ENCODE assay signal across 13 cellular contexts in genomic region chr19:13859361-13859880, GRCh38. TPM values are rescaled to one million over a fixed set of nuclear protein-coding genes. Genes with fewer than 3 reads are reported as not detected.
DNase-seq lines count a peak whose midpoint lies in the region; TF ChIP-seq lines count a peak whose summit lies in the region.
"Had no signal": no experiment of that assay in that cellular context is flagged by ENCODE, and none has a peak within 500 bp of the region (broad histone marks: within the 10 kb centered on the region; RNA-seq: fewer than 3 reads in every experiment).

No MANE protein-coding gene starts in this region.

- in situ Hi-C loops in SK-MEL-5 (cut with HindIII; ENCODE audit: low pct_unique_long_range_greater_than_20kb, low sequenced_read_pairs) = no loop called here

- H3K27ac Mint-ChIP-seq in nephron progenitor cell = no peak overlapping the region

- peaks cover 12% of the 10 kb centered on the region for H3K27me3 Mint-ChIP-seq in nephron progenitor cell (ENCODE audit: low read depth, poor library complexity)

- no peaks in the 10 kb centered on the region for H3K9me3 Mint-ChIP-seq in nephron progenitor cell

- peaks cover 30% of the 10 kb centered on the region for H3K4me1 Mint-ChIP-seq in nephron progenitor cell

- H3K4me3 ChIP-seq in AG10803 (ENCODE audit: low read length) (no peak overlapping the region), fibroblast of mammary gland (ENCODE audit: control insufficient read depth, low read depth, low read length) (no peak overlapping the region)
- H3K4me3 ChIP-seq: prostate gland had no signal

- TF ChIP-seq CTCF in AG10803 (conservative IDR thresholded peaks at IDR 0.05; ENCODE audit: low read length) (peak; percentile 14; the same call in 1 of the 2 replicates), GM12874 (IDR thresholded peaks at IDR 0.05; ENCODE audit: insufficient read depth, low read depth, low read length) (0 out of 2 replicates have a peak, but pooled peaks have one; percentile 6), fibroblast of mammary gland (conservative IDR thresholded peaks at IDR 0.05; ENCODE audit: control insufficient read depth, insufficient read depth, low read depth, low read length) (no peak), nephron progenitor cell (IDR thresholded peaks at IDR 0.05) (no peak)

- H3K4me3 Mint-ChIP-seq in nephron progenitor cell = no peak overlapping the region

- H3K36me3 Mint-ChIP-seq in nephron progenitor cell (ENCODE audit: low read depth) = no peaks in the 10 kb centered on the region

- DNase-seq in AG10803 (ENCODE audit: low read depth) (peak; percentile 52), SK-MEL-5 (ENCODE audit: low read depth, low spot score) (peak; percentile 45), fibroblast of mammary gland (ENCODE audit: low read depth) (peak; percentile 63), nephron progenitor cell (no peak), medulla oblongata (ENCODE audit: extremely low spot score) (no peak), AG08395 (ENCODE audit: low spot score) (no peak), NOMO-1 (lab: John Stamatoyannopoulos, UW; ENCODE audit: unreplicated experiment in 2 of 2) (no peak)
- DNase-seq: activated effector memory CD4-positive, alpha-beta T cell treated with Interleukin-2 at 50 U/mL for 16 hours; DMS79 treated with DMSO at 0.1 percent for 48 hours; effector memory CD4-positive, alpha-beta T cell; NCI-H345 had no signal

RNA-seq across cellular contexts. Expression of gene NANOS3, which starts 17.5 kb away (rescaled TPM):
- not detected in 2 replicates for total RNA-seq in SK-MEL-5 (2014; rRNA removed; shearing (Covaris generic))
- polyA plus RNA-seq in SK-MEL-5 (2015; cell fraction: cytosol; rRNA removed) = not detected in 2 replicates
- not detected in 2 replicates for polyA plus RNA-seq in SK-MEL-5 (2015; cell fraction: nucleus; rRNA removed)

RNA-seq across cellular contexts. Expression of gene BRME1, which starts 46.5 kb away (rescaled TPM):
- 0.56 and 1.1 TPM in 2 replicates for total RNA-seq in SK-MEL-5 (2014; rRNA removed; shearing (Covaris generic))
- 1.1 and 1.6 TPM in 2 replicates for polyA plus RNA-seq in SK-MEL-5 (2015; cell fraction: cytosol; rRNA removed)
- 4.0 and 5.4 TPM in 2 replicates for polyA plus RNA-seq in SK-MEL-5 (2015; cell fraction: nucleus; rRNA removed)

RNA-seq across cellular contexts. Expression of gene CC2D1A, which starts 46.6 kb away (rescaled TPM):
- total RNA-seq in SK-MEL-5 (2014; rRNA removed; shearing (Covaris generic)) = 10.5 and 11.0 TPM in 2 replicates
- 22.1 and 22.6 TPM in 2 replicates for polyA plus RNA-seq in SK-MEL-5 (2015; cell fraction: cytosol; rRNA removed)
- polyA plus RNA-seq in SK-MEL-5 (2015; cell fraction: nucleus; rRNA removed) = 46.5 and 70.2 TPM in 2 replicates

Comparison
In these comparisons a context has a peak if more than half of its experiments do, and no peak if none do; other contexts are left out.
1. DNase-seq: peak in AG10803 (single experiment), SK-MEL-5 (single experiment) and fibroblast of mammary gland (single experiment); none in nephron progenitor cell (single experiment), medulla oblongata (single experiment), AG08395 (single experiment) and NOMO-1 (0 of 2).
2. CTCF ChIP-seq: peak in AG10803 (single experiment) and GM12874 (single experiment); none in fibroblast of mammary gland (single experiment) and nephron progenitor cell (single experiment).